ENCODE assay signal across 8 cellular contexts in genomic region chr17:37488607-37489196, GRCh38.
DNase-seq lines count a peak whose midpoint lies in the region; TF ChIP-seq lines count a peak whose summit lies in the region.

No MANE protein-coding gene starts in this region.

- no peaks in the 10 kb centered on the region for H3K9me2 ChIP-seq in Loucy (replicated peaks; ENCODE audit: low read depth, low read length)

- H3K27ac ChIP-seq in iPS-20b (ENCODE audit: low read length): no peak overlapping the region
- H3K27ac ChIP-seq in skin epidermis: peak overlapping the region; percentile 76 to 99 (median 93)

- no peak for TF ChIP-seq CTCF in Loucy (conservative IDR thresholded peaks at IDR 0.05; ENCODE audit: low read length)

- peaks cover 21% of the 10 kb centered on the region for H4K20me1 ChIP-seq in Loucy (ENCODE audit: insufficient read depth, low read length, poor library complexity, severe bottlenecking)

- H3K4me1 ChIP-seq in Loucy (ENCODE audit: insufficient read depth, low read length, poor library complexity, severe bottlenecking) (peaks cover 35% of the 10 kb centered on the region), iPS-20b (ENCODE audit: insufficient read depth, low read length) (peaks cover 27% of the 10 kb centered on the region)

- H3K9ac ChIP-seq in Loucy (ENCODE audit: low read depth, low read length, poor library complexity, severe bottlenecking): peak overlapping the region; percentile 85
- H3K9ac ChIP-seq in iPS-20b (ENCODE audit: low read depth, low read length): peak overlapping the region; percentile 65; the same call in 1 of the 2 replicates

- DNase-seq in NCI-H1436 (lab: John Stamatoyannopoulos, UW): peak; percentile 66
- no peak for DNase-seq in NCI-H1436 treated with DMSO at 0.1 percent for 48 hours (lab: John Stamatoyannopoulos, UW)
- peak; percentile 74 for DNase-seq in T1000 (lab: John Stamatoyannopoulos, UW)
- DNase-seq in brain pericyte (ENCODE audit: low read depth, low spot score): peak; percentile 64
- DNase-seq in GOT3 (lab: John Stamatoyannopoulos, UW): no peak

- H3K9me3 ChIP-seq in Loucy (ENCODE audit: insufficient read depth, low read depth, low read length) (no peaks in the 10 kb centered on the region), iPS-20b (ENCODE audit: insufficient read depth, low read depth, low read length) (no peaks in the 10 kb centered on the region)

- H3K79me2 ChIP-seq in Loucy (ENCODE audit: insufficient read depth, low read length): peaks cover 34% of the 10 kb centered on the region

- H3K27me3 ChIP-seq in Loucy (ENCODE audit: insufficient read depth, low read length, poor library complexity, severe bottlenecking) (no peaks in the 10 kb centered on the region), iPS-20b (ENCODE audit: insufficient read depth, low read length) (peaks cover 32% of the 10 kb centered on the region)

- H3K36me3 ChIP-seq in Loucy (ENCODE audit: insufficient read depth, low read length) (no peaks in the 10 kb centered on the region), iPS-20b (ENCODE audit: insufficient read depth, low read depth, low read length) (no peaks in the 10 kb centered on the region)

- H3K4me2 ChIP-seq in Loucy (ENCODE audit: low read depth, low read length, poor library complexity, severe bottlenecking): peak overlapping the region; percentile 98

- 0 out of 2 replicates have a peak, but pooled peaks cover 3% of the 10 kb centered on the region for H3F3A ChIP-seq in Loucy (ENCODE audit: low read depth)

- peak overlapping the region; percentile 93 for H3K4me3 ChIP-seq in Loucy (ENCODE audit: low read length, poor library complexity, severe bottlenecking)
- peak overlapping the region; percentile 75 for H3K4me3 ChIP-seq in iPS-20b (ENCODE audit: low read length)
- peak overlapping the region; percentile 56 to 84 (median 72) for H3K4me3 ChIP-seq in skin epidermis

- H2AFZ ChIP-seq in Loucy (ENCODE audit: low read length): peak overlapping the region; percentile 99

Comparison
In these comparisons a context has a peak if more than half of its experiments do, and no peak if none do; other contexts are left out.
1. DNase-seq: peak in NCI-H1436 (single experiment), T1000 (single experiment) and brain pericyte (single experiment); none in NCI-H1436 treated with DMSO at 0.1 percent for 48 hours (single experiment) and GOT3 (single experiment).
2. Peak in every context shown above with its lines, with median percentiles within 50 percentile points of each other: H3K4me3 ChIP-seq.